6 cellular contexts compared by ENCODE assay signal in the genomic region with DNA sequence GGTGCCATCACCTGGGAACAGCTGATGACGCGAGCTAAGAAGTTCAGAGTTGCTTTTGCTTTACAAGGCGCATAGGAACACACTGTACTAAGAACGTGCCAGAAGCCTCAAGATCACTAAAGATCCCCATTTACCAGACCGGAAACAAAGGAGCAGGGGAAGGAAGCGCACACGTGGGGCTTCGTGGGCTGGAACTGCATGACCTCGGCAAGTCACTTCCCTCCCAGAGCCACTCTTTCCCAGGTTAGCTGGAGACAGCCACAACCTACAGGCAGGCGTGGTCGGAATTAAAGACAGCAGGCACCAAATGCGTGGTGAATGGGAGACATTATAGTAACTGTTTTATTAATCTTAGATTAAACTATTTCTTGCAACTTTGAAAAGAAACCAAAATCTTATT.
DNase-seq lines count a peak whose midpoint lies in the region; FAIRE-seq and TF ChIP-seq lines count a peak whose summit lies in the region.
"Not testable (repeated sequence)": the region's sequence is repeated elsewhere in the genome, so short reads cannot be mapped to it uniquely, and the experiment has no call there.

No MANE protein-coding gene starts in this region.

- not testable (repeated sequence) for H2AFZ ChIP-seq in osteoblast (ENCODE audit: low read length)

- not testable (repeated sequence) for H3K36me3 ChIP-seq in BLaER1; left ventricle myocardium inferior; kidney (ENCODE audit: control insufficient read depth in 1 of 2, insufficient read depth in 2 of 2, low read length in 2 of 2); osteoblast (ENCODE audit: insufficient read depth, low read length)

- H3K27ac ChIP-seq in BLaER1 (0 out of 2 replicates have a peak overlapping the region, but pooled peaks have one; percentile 26), VCaP (peak overlapping the region; percentile 72), left ventricle myocardium inferior (replicated peaks) (peak overlapping the region; percentile 76)
- H3K27ac ChIP-seq in kidney (ENCODE audit: low read depth in 2 of 2, low read length in 2 of 2); osteoblast (ENCODE audit: low read depth, low read length): not testable (repeated sequence)

- DNase-seq in GDM1 (lab: John Stamatoyannopoulos, UW) (peak; percentile 25), kidney (peak; percentile 12), osteoblast (ENCODE audit: insufficient read length, low spot score, missing footprints) (peak; percentile 3)
- DNase-seq in left ventricle myocardium inferior, result not testable (repeated sequence)

- not testable (repeated sequence) for H3K27me3 ChIP-seq in BLaER1; osteoblast (ENCODE audit: insufficient read depth, low read length)
- H3K27me3 ChIP-seq in left ventricle myocardium inferior (ENCODE audit: low read depth), result peaks cover 25% of the 10 kb centered on the region

- not testable (repeated sequence) for FAIRE-seq in kidney (lab: Jason Lieb, UNC)

- H3K9me3 ChIP-seq in BLaER1; left ventricle myocardium inferior (replicated peaks); kidney (ENCODE audit: control insufficient read depth in 1 of 2, low read length in 2 of 2); osteoblast (ENCODE audit: low read depth, low read length): not testable (repeated sequence)

- H3K4me1 ChIP-seq in BLaER1, result peaks cover 77% of the 10 kb centered on the region
- peaks cover 22% of the 10 kb centered on the region for H3K4me1 ChIP-seq in left ventricle myocardium inferior
- H3K4me1 ChIP-seq in kidney (ENCODE audit: control insufficient read depth in 1 of 2, insufficient read depth in 1 of 2, low read depth in 1 of 2, low read length in 2 of 2); osteoblast (ENCODE audit: insufficient read depth, low read length): not testable (repeated sequence)

- H3K4me2 ChIP-seq in BLaER1, result peak overlapping the region; percentile 60
- not testable (repeated sequence) for H3K4me2 ChIP-seq in osteoblast (ENCODE audit: insufficient read depth, low read length)

- H3K9ac ChIP-seq in BLaER1; kidney (ENCODE audit: low read length in 2 of 2): not testable (repeated sequence)

- intact Hi-C loops in left ventricle myocardium inferior (cut with micrococcal nuclease); kidney (cut with DNase I): not testable (repeated sequence)

- not testable (repeated sequence) for H3K79me2 ChIP-seq in osteoblast (ENCODE audit: insufficient read depth, low read length)

- H4K20me1 ChIP-seq in BLaER1; osteoblast (ENCODE audit: insufficient read depth, low read length): not testable (repeated sequence)

- not testable (repeated sequence) for H3K4me3 ChIP-seq in BLaER1; left ventricle myocardium inferior; kidney (ENCODE audit: low read length in 2 of 2); osteoblast (ENCODE audit: insufficient read depth, low read length)

- TF ChIP-seq CTCF in VCaP (conservative IDR thresholded peaks at IDR 0.05); left ventricle myocardium inferior (IDR thresholded peaks at IDR 0.05; ENCODE audit: borderline replicate concordance); kidney (IDR thresholded peaks at IDR 0.05; ENCODE audit: borderline replicate concordance, extremely low read depth, insufficient read depth); osteoblast (IDR thresholded peaks at IDR 0.05; ENCODE audit: extremely low read depth, low read depth, low read length): not testable (repeated sequence)
